ENCODE assay signal across 24 cellular contexts in the genomic region with DNA sequence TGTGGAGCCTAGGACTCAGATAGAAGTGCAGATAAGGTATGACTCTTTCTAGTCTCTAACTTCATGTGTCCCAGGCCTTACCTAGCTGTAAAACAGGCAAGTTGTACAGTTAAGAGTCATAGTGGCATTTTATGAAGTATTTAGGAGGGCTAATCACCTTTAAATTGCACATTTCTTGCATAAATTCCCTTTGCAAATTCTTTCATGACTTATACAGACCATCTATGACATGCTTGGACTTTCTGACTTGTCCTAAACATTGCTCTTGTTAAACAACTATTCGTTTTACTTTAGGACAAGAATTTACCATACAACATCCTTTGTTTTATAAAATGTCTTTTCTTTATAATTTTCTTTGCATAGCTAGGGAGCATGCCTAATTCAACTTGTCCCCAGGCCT. TPM values are rescaled to one million over a fixed set of nuclear protein-coding genes. Genes with fewer than 3 reads are reported as not detected.
DNase-seq lines count a peak whose midpoint lies in the region; TF ChIP-seq lines count a peak whose summit lies in the region.
"Had no signal": no experiment of that assay in that cellular context is flagged by ENCODE, and none has a peak within 500 bp of the region (broad histone marks: within the 10 kb centered on the region; RNA-seq: fewer than 3 reads in every experiment).

No MANE protein-coding gene starts in this region.

- peaks cover 4% of the 10 kb centered on the region for H3K27me3 Mint-ChIP-seq in neural progenitor cell (ENCODE audit: insufficient read depth, low read depth)

- no peak overlapping the region for H3K27ac ChIP-seq in neural progenitor cell
- H3K27ac ChIP-seq: dorsolateral prefrontal cortex, upper lobe of left lung had no signal

- TF ChIP-seq CTCF in neural progenitor cell (IDR thresholded peaks at IDR 0.05), result no peak

- DNase-seq in NCI-H82 (lab: John Stamatoyannopoulos, UW), result peak; percentile 13
- DNase-seq in NCI-H82 treated with DMSO at 0.1 percent for 48 hours (lab: John Stamatoyannopoulos, UW; ENCODE audit: unreplicated experiment), result no peak
- peak; percentile 36 for DNase-seq in M059J (ENCODE audit: low read depth)
- DNase-seq in astrocyte of the hippocampus (ENCODE audit: low read depth, low spot score), result peak; percentile 1
- DNase-seq in neural progenitor cell (ENCODE audit: low spot score), result peak; percentile 13
- no peak for DNase-seq in mesenteric fat pad (ENCODE audit: low spot score)
- no peak for DNase-seq in NK-92 treated with Interleukin-12 subunit alpha and Interleukin-12 subunit beta, amount 100 ng/mL, for 24 hours (lab: John Stamatoyannopoulos, UW)
- DNase-seq in activated naive CD4-positive, alpha-beta T cell (lab: John Stamatoyannopoulos, UW), result no peak
- DNase-seq: activated CD4-positive, CD25-positive, alpha-beta regulatory T cell treated with anti-CD3 and anti-CD28 coated beads, Interleukin-2, amount 50 U/mL, for 72 hours; activated CD8-positive, alpha-beta T cell treated with anti-CD3 and anti-CD28 coated beads, Interleukin-2, amount 10 ng/mL, durations not matched to agents 7 days and 5 days; activated naive CD4-positive, alpha-beta T cell treated with anti-CD3 and anti-CD28 coated beads, Interleukin-2, amount 50 U/mL, for 16 hours; activated T-cell treated with anti-CD3 and anti-CD28 coated beads, Interleukin-2, amount 50 U/mL, for 48 hours; C1 segment of cervical spinal cord; dorsolateral prefrontal cortex; immature natural killer cell; left ventricle myocardium superior; mucosa of descending colon; NCI-H1092; NCI-H2029; nephron progenitor cell; sigmoid colon; T1000; upper lobe of left lung had no signal

- H3K36me3 Mint-ChIP-seq in neural progenitor cell, result no peaks in the 10 kb centered on the region
- H3K36me3 Mint-ChIP-seq: immature natural killer cell had no signal

- no peak overlapping the region for H3K27ac Mint-ChIP-seq in neural progenitor cell
- H3K27ac Mint-ChIP-seq: activated CD8-positive, alpha-beta T cell treated with anti-CD3 and anti-CD28 coated beads, Interleukin-2, amount 10 ng/mL, durations not matched to agents 7 days and 5 days; immature natural killer cell; nephron progenitor cell had no signal

- no peak overlapping the region for H3K4me3 Mint-ChIP-seq in neural progenitor cell
- H3K4me3 Mint-ChIP-seq: activated CD8-positive, alpha-beta T cell treated with anti-CD3 and anti-CD28 coated beads, Interleukin-2, amount 10 ng/mL, durations not matched to agents 7 days and 5 days; central memory CD8-positive, alpha-beta T cell; immature natural killer cell; nephron progenitor cell had no signal

- H3K9ac ChIP-seq in neural progenitor cell, result no peak overlapping the region

- no peak overlapping the region for H3K4me2 ChIP-seq in neural progenitor cell

- no peak overlapping the region for H2AFZ ChIP-seq in neural progenitor cell (replicated peaks)

- peaks cover 8% of the 10 kb centered on the region for H3K9me3 ChIP-seq in neural progenitor cell (ENCODE audit: low read depth)
- H3K9me3 ChIP-seq: sigmoid colon had no signal

- no peaks in the 10 kb centered on the region for H4K20me1 ChIP-seq in neural progenitor cell (ENCODE audit: low read depth)

- no peaks in the 10 kb centered on the region for H3F3A ChIP-seq in neural progenitor cell (ENCODE audit: low read depth)

- H3K4me3 ChIP-seq in neural progenitor cell, result no peak overlapping the region
- H3K4me3 ChIP-seq: dorsolateral prefrontal cortex, mucosa of descending colon, sigmoid colon, upper lobe of left lung had no signal

- H3K36me3 ChIP-seq in neural progenitor cell, result no peaks in the 10 kb centered on the region
- H3K36me3 ChIP-seq: sigmoid colon, upper lobe of left lung had no signal

- no peaks in the 10 kb centered on the region for H3K27me3 ChIP-seq in neural progenitor cell
- H3K27me3 ChIP-seq: sigmoid colon, upper lobe of left lung had no signal

- H3K79me2 ChIP-seq in neural progenitor cell (ENCODE audit: low read depth), result no peaks in the 10 kb centered on the region

- H3K9me3 Mint-ChIP-seq in neural progenitor cell, result peaks cover 39% of the 10 kb centered on the region
- H3K9me3 Mint-ChIP-seq: central memory CD8-positive, alpha-beta T cell had no signal

- H3K4me1 ChIP-seq in neural progenitor cell, result no peaks in the 10 kb centered on the region
- H3K4me1 ChIP-seq: upper lobe of left lung had no signal

- no peaks in the 10 kb centered on the region for H3K4me1 Mint-ChIP-seq in neural progenitor cell
- H3K4me1 Mint-ChIP-seq: central memory CD8-positive, alpha-beta T cell; nephron progenitor cell had no signal

RNA-seq across cellular contexts. Expression of gene RRAGB, which starts 7.8 kb away (rescaled TPM):
- total RNA-seq in M059J (2014; rRNA removed; shearing (Covaris generic)), result 12.5 and 23.4 TPM in 2 replicates
- total RNA-seq in neural progenitor cell (ENCODE audit: low replicate concordance) (12.9 and 15.7 TPM in 2 replicates), mesenteric fat pad (10.2 TPM)

Comparison
In these comparisons a context has a peak if more than half of its experiments do, and no peak if none do; other contexts are left out.
1. DNase-seq: peak in NCI-H82 (single experiment), M059J (single experiment), astrocyte of the hippocampus (single experiment) and neural progenitor cell (single experiment); none in NCI-H82 treated with DMSO at 0.1 percent for 48 hours (single experiment), mesenteric fat pad (single experiment), NK-92 treated with Interleukin-12 subunit alpha and Interleukin-12 subunit beta, amount 100 ng/mL, for 24 hours (single experiment) and activated naive CD4-positive, alpha-beta T cell (0 of 4).